ENCODE assay signal across 8 cellular contexts in genomic region chr1:154935749-154936415, GRCh38. TPM values are rescaled to one million over a fixed set of nuclear protein-coding genes. Genes with fewer than 3 reads are reported as not detected.
DNase-seq lines count a peak whose midpoint lies in the region; ATAC-seq and TF ChIP-seq lines count a peak whose summit lies in the region.

No MANE protein-coding gene starts in this region.

- CTCF ChIA-PET in activated CD8-positive, alpha-beta T cell treated with anti-CD3 and anti-CD28 coated beads, Interleukin-2, amount 10 ng/mL, durations not matched to agents 7 days and 5 days (lab: Charles Lee) = interaction anchor here (1.0 to 3.7 kb wide), 15 partner anchors 10 to 601 kb away, joined by 3 to 24 read pairs (median 5); partner anchors contain the start of genes ADAM15 and LENEP

- H3K36me3 ChIP-seq in iPS DF 6.9 (ENCODE audit: control insufficient read depth, insufficient read depth, low read length) = no peaks in the 10 kb centered on the region

- DNase-seq in HFFc6 (no peak), iPS DF 6.9 (ENCODE audit: low read depth, low spot score) (no peak), iPS-NIHi11 (ENCODE audit: low spot score) (no peak), H4 (ENCODE audit: low spot score) (no peak), DMS 273 treated with DMSO at 0.1 percent for 48 hours (lab: John Stamatoyannopoulos, UW) (no peak)
- no peak for DNase-seq in activated CD8-positive, alpha-beta T cell treated with anti-CD3 and anti-CD28 coated beads, Interleukin-2, amount 10 ng/mL, durations not matched to agents 7 days and 5 days
- DNase-seq in stimulated activated effector memory CD8-positive, alpha-beta T cell treated with anti-CD3 and anti-CD28 coated beads, Interleukin-12 subunit alpha, Interleukin-12 subunit beta, amount 100 ng/mL, for 72 hours (ENCODE audit: low spot score in 2 of 2) = no peak

- TF ChIP-seq CTCF in HFFc6 (IDR thresholded peaks at IDR 0.05) = no peak

- no peak overlapping the region for H3K27ac ChIP-seq in iPS DF 6.9 (ENCODE audit: low read length)

- H3K36me3 Mint-ChIP-seq in HFFc6 (ENCODE audit: low read depth) = no peaks in the 10 kb centered on the region
- H3K36me3 Mint-ChIP-seq in activated CD8-positive, alpha-beta T cell treated with anti-CD3 and anti-CD28 coated beads, Interleukin-2, amount 10 ng/mL, durations not matched to agents 7 days and 5 days (ENCODE audit: low read depth) = peaks cover 8% of the 10 kb centered on the region
- peaks cover 27% of the 10 kb centered on the region for H3K36me3 Mint-ChIP-seq in stimulated activated effector memory CD8-positive, alpha-beta T cell treated with anti-CD3 and anti-CD28 coated beads, Interleukin-12 subunit alpha, Interleukin-12 subunit beta, amount 100 ng/mL, for 72 hours

- peak overlapping the region; percentile 100 for H3K27ac Mint-ChIP-seq in HFFc6
- H3K27ac Mint-ChIP-seq in activated CD8-positive, alpha-beta T cell treated with anti-CD3 and anti-CD28 coated beads, Interleukin-2, amount 10 ng/mL, durations not matched to agents 7 days and 5 days = peak overlapping the region; percentile 96
- peak overlapping the region; percentile 100 for H3K27ac Mint-ChIP-seq in stimulated activated effector memory CD8-positive, alpha-beta T cell treated with anti-CD3 and anti-CD28 coated beads, Interleukin-12 subunit alpha, Interleukin-12 subunit beta, amount 100 ng/mL, for 72 hours

- no peaks in the 10 kb centered on the region for H3K27me3 ChIP-seq in iPS DF 6.9 (ENCODE audit: control insufficient read depth, insufficient read depth, low read length)

- H3K4me3 Mint-ChIP-seq in HFFc6 = peak overlapping the region; percentile 99
- H3K4me3 Mint-ChIP-seq in activated CD8-positive, alpha-beta T cell treated with anti-CD3 and anti-CD28 coated beads, Interleukin-2, amount 10 ng/mL, durations not matched to agents 7 days and 5 days = peak overlapping the region; percentile 95
- H3K4me3 Mint-ChIP-seq in stimulated activated effector memory CD8-positive, alpha-beta T cell treated with anti-CD3 and anti-CD28 coated beads, Interleukin-12 subunit alpha, Interleukin-12 subunit beta, amount 100 ng/mL, for 72 hours = peak overlapping the region; percentile 96

- WGBS in iPS DF 6.9 (ENCODE audit: insufficient coverage, insufficient read length) = no CpG with 5 or more reads among the region's 20 CpGs

- POLR2A ChIA-PET in activated CD8-positive, alpha-beta T cell treated with anti-CD3 and anti-CD28 coated beads, Interleukin-2, amount 10 ng/mL, durations not matched to agents 7 days and 5 days (lab: Charles Lee) = interaction anchor here (0.5 to 7.8 kb wide), 20 partner anchors 9 to 380 kb away, joined by 3 to 77 read pairs (median 4); partner anchors contain the start of genes CKS1B, LENEP, PBXIP1 and PYGO2

- H3K4me1 Mint-ChIP-seq in HFFc6 (ENCODE audit: low read depth) = peaks cover 25% of the 10 kb centered on the region
- peaks cover 49% of the 10 kb centered on the region for H3K4me1 Mint-ChIP-seq in activated CD8-positive, alpha-beta T cell treated with anti-CD3 and anti-CD28 coated beads, Interleukin-2, amount 10 ng/mL, durations not matched to agents 7 days and 5 days (ENCODE audit: low read depth)
- peaks cover 44% of the 10 kb centered on the region for H3K4me1 Mint-ChIP-seq in stimulated activated effector memory CD8-positive, alpha-beta T cell treated with anti-CD3 and anti-CD28 coated beads, Interleukin-12 subunit alpha, Interleukin-12 subunit beta, amount 100 ng/mL, for 72 hours

- peak overlapping the region; percentile 62; the same call in 1 of the 2 replicates for H3K4me3 ChIP-seq in iPS DF 6.9 (ENCODE audit: low read length)

- H3K9me3 Mint-ChIP-seq in HFFc6 = no peaks in the 10 kb centered on the region
- no peaks in the 10 kb centered on the region for H3K9me3 Mint-ChIP-seq in activated CD8-positive, alpha-beta T cell treated with anti-CD3 and anti-CD28 coated beads, Interleukin-2, amount 10 ng/mL, durations not matched to agents 7 days and 5 days (ENCODE audit: insufficient read depth)
- H3K9me3 Mint-ChIP-seq in stimulated activated effector memory CD8-positive, alpha-beta T cell treated with anti-CD3 and anti-CD28 coated beads, Interleukin-12 subunit alpha, Interleukin-12 subunit beta, amount 100 ng/mL, for 72 hours = no peaks in the 10 kb centered on the region

- peaks cover 1% of the 10 kb centered on the region; the same call in 1 of the 2 replicates for H3K4me1 ChIP-seq in iPS DF 6.9 (ENCODE audit: control insufficient read depth, insufficient read depth, low read length)

- no peaks in the 10 kb centered on the region; the same call in 1 of the 2 replicates for H3K27me3 Mint-ChIP-seq in HFFc6 (ENCODE audit: insufficient read depth)
- H3K27me3 Mint-ChIP-seq in activated CD8-positive, alpha-beta T cell treated with anti-CD3 and anti-CD28 coated beads, Interleukin-2, amount 10 ng/mL, durations not matched to agents 7 days and 5 days (ENCODE audit: low read depth) = no peaks in the 10 kb centered on the region

- H3K9me3 ChIP-seq in iPS DF 6.9 (ENCODE audit: control insufficient read depth, insufficient read depth, low read length) = no peaks in the 10 kb centered on the region

- ATAC-seq in activated CD8-positive, alpha-beta T cell treated with anti-CD3 and anti-CD28 coated beads, Interleukin-2, amount 10 ng/mL, durations not matched to agents 7 days and 5 days = no peak
- ATAC-seq in stimulated activated effector memory CD8-positive, alpha-beta T cell treated with anti-CD3 and anti-CD28 coated beads, Interleukin-12 subunit alpha, Interleukin-12 subunit beta, amount 100 ng/mL, for 72 hours = no peak
- ATAC-seq in HG02571 (IDR thresholded peaks at IDR 0.05; ENCODE audit: unreplicated experiment) = no peak

RNA-seq across cellular contexts. Expression of gene PMVK, which starts 0.6 kb away (rescaled TPM):
- total RNA-seq in HFFc6 (2021; fragmentation: NEBNext Ultra II Directional; extraction: Animal tissue kit (Norgen Biotek cat#: 25700)) = 10 to 100 TPM; 29.1 to 33.4 (median 32.5) TPM
- total RNA-seq in activated CD8-positive, alpha-beta T cell treated with anti-CD3 and anti-CD28 coated beads, Interleukin-2, amount 10 ng/mL, durations not matched to agents 7 days and 5 days = 10 to 100 TPM; 40.9 to 43.8 TPM
- 1.2 and 7.9 TPM in 2 replicates for total RNA-seq in H4 (2014; rRNA removed; shearing (Covaris generic))

RNA-seq across cellular contexts. Expression of gene PBXIP1, which starts 20.0 kb away (rescaled TPM):
- 10 to 100 TPM; 26.4 to 42.5 (median 28.1) TPM for total RNA-seq in HFFc6 (2021; fragmentation: NEBNext Ultra II Directional; extraction: Animal tissue kit (Norgen Biotek cat#: 25700))
- 10 to 100 TPM; 44.5 to 48.2 TPM for total RNA-seq in activated CD8-positive, alpha-beta T cell treated with anti-CD3 and anti-CD28 coated beads, Interleukin-2, amount 10 ng/mL, durations not matched to agents 7 days and 5 days
- total RNA-seq in H4 (2014; rRNA removed; shearing (Covaris generic)) = 22.8 and 31.2 TPM in 2 replicates

RNA-seq across cellular contexts. Expression of gene PYGO2, which starts 25.7 kb away (rescaled TPM):
- 10 to 100 TPM; 19.9 to 23.7 (median 21.3) TPM for total RNA-seq in HFFc6 (2021; fragmentation: NEBNext Ultra II Directional; extraction: Animal tissue kit (Norgen Biotek cat#: 25700))
- 10 to 100 TPM; 40.2 to 43.9 TPM for total RNA-seq in activated CD8-positive, alpha-beta T cell treated with anti-CD3 and anti-CD28 coated beads, Interleukin-2, amount 10 ng/mL, durations not matched to agents 7 days and 5 days
- 18.0 TPM in 2 replicates for total RNA-seq in H4 (2014; rRNA removed; shearing (Covaris generic))

RNA-seq across cellular contexts. Expression of gene SHC1, which starts 34.7 kb away (rescaled TPM):
- total RNA-seq in HFFc6 (2021; fragmentation: NEBNext Ultra II Directional; extraction: Animal tissue kit (Norgen Biotek cat#: 25700)) = 100 to 1,000 TPM; 371 to 461 (median 401) TPM
- total RNA-seq in activated CD8-positive, alpha-beta T cell treated with anti-CD3 and anti-CD28 coated beads, Interleukin-2, amount 10 ng/mL, durations not matched to agents 7 days and 5 days = 10 to 100 TPM; 69.6 to 72.4 TPM
- 163 and 170 TPM in 2 replicates for total RNA-seq in H4 (2014; rRNA removed; shearing (Covaris generic))

RNA-seq across cellular contexts. Expression of gene CKS1B, which starts 38.6 kb away (rescaled TPM):
- 100 to 1,000 TPM in 3 of 6 experiments, 10 to 100 TPM in 3; 52.7 to 111 (median 98.8) TPM for total RNA-seq in HFFc6 (2021; fragmentation: NEBNext Ultra II Directional; extraction: Animal tissue kit (Norgen Biotek cat#: 25700))
- 100 to 1,000 TPM; 151 to 153 TPM for total RNA-seq in activated CD8-positive, alpha-beta T cell treated with anti-CD3 and anti-CD28 coated beads, Interleukin-2, amount 10 ng/mL, durations not matched to agents 7 days and 5 days
- total RNA-seq in H4 (2014; rRNA removed; shearing (Covaris generic)) = 170 and 248 TPM in 2 replicates
